ENCODE assay signal across 14 cellular contexts in the genomic region with DNA sequence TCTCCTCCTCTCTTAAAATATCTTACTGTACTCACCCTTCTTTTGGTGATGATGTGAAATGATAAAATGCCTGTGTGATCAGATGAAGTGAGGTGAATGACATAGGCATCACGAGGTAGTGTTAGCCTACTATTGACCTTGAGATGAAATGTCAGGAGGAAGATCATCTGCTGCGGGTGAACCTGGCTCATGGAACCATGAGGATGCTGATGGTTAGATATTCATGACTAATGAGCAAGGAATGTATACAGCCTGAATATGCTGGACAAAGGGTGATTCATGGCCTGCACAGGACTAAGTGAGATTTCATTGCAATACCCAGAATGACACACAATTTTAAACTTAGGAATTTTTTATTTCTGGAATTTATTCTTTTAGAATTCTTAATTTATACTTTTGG.
DNase-seq lines count a peak whose midpoint lies in the region; ATAC-seq and TF ChIP-seq lines count a peak whose summit lies in the region.
"Had no signal": no experiment of that assay in that cellular context is flagged by ENCODE, and none has a peak within 500 bp of the region (broad histone marks: within the 10 kb centered on the region; RNA-seq: fewer than 3 reads in every experiment).

No MANE protein-coding gene starts in this region.

- TF ChIP-seq CTCF in HEK293 (tag by site-specific recombination; IDR thresholded peaks at IDR 0.05), result no peak
- no peak for TF ChIP-seq CTCF in fibroblast of the aortic adventitia (IDR thresholded peaks at IDR 0.05; ENCODE audit: insufficient read depth, low read length)

- no peaks in the 10 kb centered on the region for H3K36me3 ChIP-seq in HEK293 (ENCODE audit: control insufficient read depth in 2 of 2, insufficient read depth in 1 of 2, low read length in 2 of 2)

- no peak for ATAC-seq in GM19463 (IDR thresholded peaks at IDR 0.05; ENCODE audit: unreplicated experiment)
- ATAC-seq in naive thymus-derived CD8-positive, alpha-beta T cell, result no peak

- no peak overlapping the region for H3K27ac Mint-ChIP-seq in naive thymus-derived CD8-positive, alpha-beta T cell

- peaks cover 9 to 32% (median 22%) of the 10 kb centered on the region in 3 donors for H3K36me3 Mint-ChIP-seq in naive thymus-derived CD8-positive, alpha-beta T cell

- no peak overlapping the region for H3K4me3 Mint-ChIP-seq in naive thymus-derived CD8-positive, alpha-beta T cell
- H3K4me3 Mint-ChIP-seq: brain had no signal

- peaks cover 0 to 22% (median 0%) of the 10 kb centered on the region in 4 donors for H3K4me1 Mint-ChIP-seq in naive thymus-derived CD8-positive, alpha-beta T cell

- H3K4me1 ChIP-seq in HEK293 (ENCODE audit: control insufficient read depth, insufficient read depth, low read length), result peaks cover 21% of the 10 kb centered on the region

- H3K4me3 ChIP-seq in HEK293 (ENCODE audit: low read depth, low read length) (no peak overlapping the region), fibroblast of the aortic adventitia (ENCODE audit: low read depth, low read length) (no peak overlapping the region), skeletal muscle cell (ENCODE audit: low read depth, low read length) (no peak overlapping the region)
- H3K4me3 ChIP-seq: skin epidermis had no signal

- H3K27ac ChIP-seq in HEK293 (ENCODE audit: extremely low read depth, low read depth, low read length), result no peak overlapping the region
- H3K27ac ChIP-seq: KMS-11 had no signal

- peaks cover 0 to 1% (median 0%) of the 10 kb centered on the region in 5 donors for H3K27me3 Mint-ChIP-seq in naive thymus-derived CD8-positive, alpha-beta T cell
- H3K27me3 Mint-ChIP-seq: brain had no signal

- peaks cover 0 to 4% (median under 1%) of the 10 kb centered on the region in 9 donors for H3K9me3 Mint-ChIP-seq in naive thymus-derived CD8-positive, alpha-beta T cell

- no peaks in the 10 kb centered on the region for H3K9me3 ChIP-seq in HEK293 (ENCODE audit: control insufficient read depth, insufficient read depth, low read depth, low read length)

- peak; percentile 20 for DNase-seq in T1000 (lab: John Stamatoyannopoulos, UW)
- peak; percentile 93 for DNase-seq in fibroblast of the aortic adventitia (ENCODE audit: low read depth)
- DNase-seq in skeletal muscle cell (ENCODE audit: low read depth), result peak; percentile 73
- no peak for DNase-seq in putamen (ENCODE audit: low spot score)
- no peak for DNase-seq in naive thymus-derived CD8-positive, alpha-beta T cell
- no peak for DNase-seq in NCI-H345 treated with DMSO at 0.1 percent for 48 hours (lab: John Stamatoyannopoulos, UW; ENCODE audit: unreplicated experiment)
- DNase-seq: activated CD4-positive, alpha-beta T cell treated with anti-CD3 and anti-CD28 coated beads, Interleukin-2, amount 50 U/mL, for 48 hours; DND-41; stimulated activated naive CD4-positive, alpha-beta T cell had no signal

- POLR2A ChIA-PET in HEK293 (lab: Yijun Ruan, JAX), result no interaction called here
- POLR2A ChIA-PET in naive thymus-derived CD8-positive, alpha-beta T cell (lab: Charles Lee), result no interaction called here

- CTCF ChIA-PET in HEK293 (lab: Yijun Ruan, JAX), result no interaction called here

TF ChIP-seq in HEK293, 187 proteins besides CTCF, POLR2A, EP300 and RAD21 (continues in another document):
- TF ChIP-seq KLF8 (tag by site-specific recombination; IDR thresholded peaks at IDR 0.05) (peak; percentile 23; the same call in 1 of the 2 replicates), ZNF394 (tag by site-specific recombination; IDR thresholded peaks at IDR 0.05; ENCODE audit: borderline replicate concordance) (no peak; the same call in 1 of the 2 replicates), ZNF560 (tag by site-specific recombination; IDR thresholded peaks at IDR 0.05; ENCODE audit: borderline replicate concordance) (no peak), KLF10 (tag by site-specific recombination; IDR thresholded peaks at IDR 0.05) (0 out of 2 replicates have a peak, but pooled peaks have one; percentile 20), ZNF174 (tag by site-specific recombination; IDR thresholded peaks at IDR 0.05) (no peak), ZNF157 (tag by site-specific recombination; IDR thresholded peaks at IDR 0.05) (no peak), ZNF366 (tag by site-specific recombination; conservative IDR thresholded peaks at IDR 0.05) (peak; percentile 60), OSR2 (tag by site-specific recombination; IDR thresholded peaks at IDR 0.05) (no peak), ZNF114 (tag by site-specific recombination; IDR thresholded peaks at IDR 0.05) (no peak), ZNF530 (tag by site-specific recombination; IDR thresholded peaks at IDR 0.05; ENCODE audit: low read depth) (no peak), ZNF677 (tag by site-specific recombination; IDR thresholded peaks at IDR 0.05) (no peak), SP7 (tag by site-specific recombination; IDR thresholded peaks at IDR 0.05) (peak; percentile 79), ZNF184 (tag by site-specific recombination; IDR thresholded peaks at IDR 0.05) (0 out of 2 replicates have a peak, but pooled peaks have one; percentile 10), ZNF140 (tag by site-specific recombination; IDR thresholded peaks at IDR 0.05) (no peak), GLI4 (tag by site-specific recombination; IDR thresholded peaks at IDR 0.05) (no peak), ZNF404 (tag by site-specific recombination; IDR thresholded peaks at IDR 0.05) (no peak), ZNF768 (tag by site-specific recombination; IDR thresholded peaks at IDR 0.05) (no peak), ZNF629 (tag by site-specific recombination; IDR thresholded peaks at IDR 0.05) (peak; percentile 55)
- TF ChIP-seq, protein P1, sequence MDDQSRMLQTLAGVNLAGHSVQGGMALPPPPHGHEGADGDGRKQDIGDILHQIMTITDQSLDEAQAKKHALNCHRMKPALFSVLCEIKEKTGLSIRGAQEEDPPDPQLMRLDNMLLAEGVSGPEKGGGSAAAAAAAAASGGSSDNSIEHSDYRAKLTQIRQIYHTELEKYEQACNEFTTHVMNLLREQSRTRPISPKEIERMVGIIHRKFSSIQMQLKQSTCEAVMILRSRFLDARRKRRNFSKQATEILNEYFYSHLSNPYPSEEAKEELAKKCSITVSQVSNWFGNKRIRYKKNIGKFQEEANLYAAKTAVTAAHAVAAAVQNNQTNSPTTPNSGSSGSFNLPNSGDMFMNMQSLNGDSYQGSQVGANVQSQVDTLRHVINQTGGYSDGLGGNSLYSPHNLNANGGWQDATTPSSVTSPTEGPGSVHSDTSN (CRISPR knock-in tag; IDR thresholded peaks at IDR 0.05), result no peak
- TF ChIP-seq, protein P2, sequence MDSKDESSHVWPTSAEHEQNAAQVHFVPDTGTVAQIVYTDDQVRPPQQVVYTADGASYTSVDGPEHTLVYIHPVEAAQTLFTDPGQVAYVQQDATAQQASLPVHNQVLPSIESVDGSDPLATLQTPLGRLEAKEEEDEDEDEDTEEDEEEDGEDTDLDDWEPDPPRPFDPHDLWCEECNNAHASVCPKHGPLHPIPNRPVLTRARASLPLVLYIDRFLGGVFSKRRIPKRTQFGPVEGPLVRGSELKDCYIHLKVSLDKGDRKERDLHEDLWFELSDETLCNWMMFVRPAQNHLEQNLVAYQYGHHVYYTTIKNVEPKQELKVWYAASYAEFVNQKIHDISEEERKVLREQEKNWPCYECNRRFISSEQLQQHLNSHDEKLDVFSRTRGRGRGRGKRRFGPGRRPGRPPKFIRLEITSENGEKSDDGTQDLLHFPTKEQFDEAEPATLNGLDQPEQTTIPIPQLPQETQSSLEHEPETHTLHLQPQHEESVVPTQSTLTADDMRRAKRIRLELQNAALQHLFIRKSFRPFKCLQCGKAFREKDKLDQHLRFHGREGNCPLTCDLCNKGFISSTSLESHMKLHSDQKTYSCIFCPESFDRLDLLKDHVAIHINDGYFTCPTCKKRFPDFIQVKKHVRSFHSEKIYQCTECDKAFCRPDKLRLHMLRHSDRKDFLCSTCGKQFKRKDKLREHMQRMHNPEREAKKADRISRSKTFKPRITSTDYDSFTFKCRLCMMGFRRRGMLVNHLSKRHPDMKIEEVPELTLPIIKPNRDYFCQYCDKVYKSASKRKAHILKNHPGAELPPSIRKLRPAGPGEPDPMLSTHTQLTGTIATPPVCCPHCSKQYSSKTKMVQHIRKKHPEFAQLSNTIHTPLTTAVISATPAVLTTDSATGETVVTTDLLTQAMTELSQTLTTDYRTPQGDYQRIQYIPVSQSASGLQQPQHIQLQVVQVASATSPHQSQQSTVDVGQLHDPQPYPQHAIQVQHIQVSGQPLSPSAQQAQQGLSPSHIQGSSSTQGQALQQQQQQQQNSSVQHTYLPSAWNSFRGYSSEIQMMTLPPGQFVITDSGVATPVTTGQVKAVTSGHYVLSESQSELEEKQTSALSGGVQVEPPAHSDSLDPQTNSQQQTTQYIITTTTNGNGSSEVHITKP (tag by site-specific recombination; IDR thresholded peaks at IDR 0.05), result no peak
- TF ChIP-seq, protein P3, sequence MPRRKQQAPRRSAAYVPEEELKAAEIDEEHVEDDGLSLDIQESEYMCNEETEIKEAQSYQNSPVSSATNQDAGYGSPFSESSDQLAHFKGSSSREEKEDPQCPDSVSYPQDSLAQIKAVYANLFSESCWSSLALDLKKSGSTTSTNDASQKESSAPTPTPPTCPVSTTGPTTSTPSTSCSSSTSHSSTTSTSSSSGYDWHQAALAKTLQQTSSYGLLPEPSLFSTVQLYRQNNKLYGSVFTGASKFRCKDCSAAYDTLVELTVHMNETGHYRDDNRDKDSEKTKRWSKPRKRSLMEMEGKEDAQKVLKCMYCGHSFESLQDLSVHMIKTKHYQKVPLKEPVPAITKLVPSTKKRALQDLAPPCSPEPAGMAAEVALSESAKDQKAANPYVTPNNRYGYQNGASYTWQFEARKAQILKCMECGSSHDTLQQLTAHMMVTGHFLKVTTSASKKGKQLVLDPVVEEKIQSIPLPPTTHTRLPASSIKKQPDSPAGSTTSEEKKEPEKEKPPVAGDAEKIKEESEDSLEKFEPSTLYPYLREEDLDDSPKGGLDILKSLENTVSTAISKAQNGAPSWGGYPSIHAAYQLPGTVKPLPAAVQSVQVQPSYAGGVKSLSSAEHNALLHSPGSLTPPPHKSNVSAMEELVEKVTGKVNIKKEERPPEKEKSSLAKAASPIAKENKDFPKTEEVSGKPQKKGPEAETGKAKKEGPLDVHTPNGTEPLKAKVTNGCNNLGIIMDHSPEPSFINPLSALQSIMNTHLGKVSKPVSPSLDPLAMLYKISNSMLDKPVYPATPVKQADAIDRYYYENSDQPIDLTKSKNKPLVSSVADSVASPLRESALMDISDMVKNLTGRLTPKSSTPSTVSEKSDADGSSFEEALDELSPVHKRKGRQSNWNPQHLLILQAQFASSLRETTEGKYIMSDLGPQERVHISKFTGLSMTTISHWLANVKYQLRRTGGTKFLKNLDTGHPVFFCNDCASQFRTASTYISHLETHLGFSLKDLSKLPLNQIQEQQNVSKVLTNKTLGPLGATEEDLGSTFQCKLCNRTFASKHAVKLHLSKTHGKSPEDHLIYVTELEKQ (tag by site-specific recombination; IDR thresholded peaks at IDR 0.05; ENCODE audit: borderline replicate concordance), result no peak; the same call in 1 of the 2 replicates

Comparison
In these comparisons a context has a peak if more than half of its experiments do, and no peak if none do; other contexts are left out.
1. DNase-seq: peak in T1000 (single experiment), fibroblast of the aortic adventitia (single experiment) and skeletal muscle cell (single experiment); none in putamen (single experiment), naive thymus-derived CD8-positive, alpha-beta T cell (0 of 10) and NCI-H345 treated with DMSO at 0.1 percent for 48 hours (single experiment).